In genomic region chr3:127064391-127065137, GRCh38 we compare ENCODE assay signal across 16 cellular contexts.
DNase-seq lines count a peak whose midpoint lies in the region; ATAC-seq and TF ChIP-seq lines count a peak whose summit lies in the region.
"Had no signal": no experiment of that assay in that cellular context is flagged by ENCODE, and none has a peak within 500 bp of the region (broad histone marks: within the 10 kb centered on the region; RNA-seq: fewer than 3 reads in every experiment).

No MANE protein-coding gene starts in this region.

- peaks cover 4% of the 10 kb centered on the region for H3K27me3 ChIP-seq in lower lobe of right lung (ENCODE audit: low read depth)
- H3K27me3 ChIP-seq: colonic mucosa, hepatocyte had no signal

- TF ChIP-seq CTCF in AG09309 (IDR thresholded peaks at IDR 0.05; ENCODE audit: control insufficient read depth, insufficient read depth, low read depth, low read length, missing control alignments) (no peak), cardiac fibroblast (IDR thresholded peaks at IDR 0.05; ENCODE audit: low read depth, low read length) (no peak), lower lobe of right lung (IDR thresholded peaks at IDR 0.05) (no peak), Calu3 (IDR thresholded peaks at IDR 0.05; ENCODE audit: unreplicated experiment) (no peak)
- no peak for TF ChIP-seq CTCF in activated CD8-positive, alpha-beta T cell treated with anti-CD3 and anti-CD28 coated beads for 36 hours (IDR thresholded peaks at IDR 0.05)

- no peaks in the 10 kb centered on the region for H3K9me3 ChIP-seq in lower lobe of right lung
- H3K9me3 ChIP-seq: colonic mucosa had no signal

- ATAC-seq in lower lobe of right lung = peak; percentile 28 to 33
- ATAC-seq in activated CD8-positive, alpha-beta T cell treated with anti-CD3 and anti-CD28 coated beads for 36 hours = no peak
- ATAC-seq in activated CD4-positive, alpha-beta T cell treated with anti-CD3 and anti-CD28 coated beads for 36 hours = no peak

- no peaks in the 10 kb centered on the region for H3K36me3 ChIP-seq in lower lobe of right lung
- H3K36me3 ChIP-seq: colonic mucosa had no signal

- CTCF ChIA-PET in activated CD8-positive, alpha-beta T cell treated with anti-CD3 and anti-CD28 coated beads for 36 hours (lab: Charles Lee) = no interaction called here
- CTCF ChIA-PET in Calu3 (lab: Charles Lee) = interaction anchor here (0.6 kb wide), 1 partner anchor 333 kb away, joined by 17 read pairs; no protein-coding TSS in a partner anchor
- CTCF ChIA-PET in activated CD4-positive, alpha-beta T cell treated with anti-CD3 and anti-CD28 coated beads for 36 hours (lab: Charles Lee) = interaction anchor here (0.5 kb wide), 1 partner anchor 815 kb away, joined by 3 read pairs; no protein-coding TSS in a partner anchor

- no peak overlapping the region for H3K27ac Mint-ChIP-seq in activated CD8-positive, alpha-beta T cell treated with anti-CD3 and anti-CD28 coated beads for 36 hours
- H3K27ac Mint-ChIP-seq in Calu3 (ENCODE audit: unreplicated experiment) = no peak overlapping the region
- no peak overlapping the region for H3K27ac Mint-ChIP-seq in activated CD4-positive, alpha-beta T cell treated with anti-CD3 and anti-CD28 coated beads for 36 hours

- no TSS peak for BruUV-seq in Calu3 (replicated peaks; lab: Mats Ljungman, UMichigan)

- H3K4me3 ChIP-seq in AG09309 (ENCODE audit: control insufficient read depth, low read depth, low read length) (no peak overlapping the region), cardiac fibroblast (replicated peaks in 1 of 2; ENCODE audit: low read depth in 2 of 2, low read length in 2 of 2) (no peak overlapping the region), lower lobe of right lung (no peak overlapping the region)
- H3K4me3 ChIP-seq: colonic mucosa, hepatocyte, SK-N-MC had no signal

- intact Hi-C loops in lower lobe of right lung (cut with DNase I) = no loop called here
- intact Hi-C loops in activated CD8-positive, alpha-beta T cell treated with anti-CD3 and anti-CD28 coated beads for 36 hours (cut with micrococcal nuclease) = no loop called here
- intact Hi-C loops in Calu3 (cut with micrococcal nuclease; ENCODE audit: unreplicated experiment) = no loop called here
- intact Hi-C loops in activated CD4-positive, alpha-beta T cell treated with anti-CD3 and anti-CD28 coated beads for 36 hours (cut with DNase I, micrococcal nuclease) = no loop called here

- peak; percentile 8 for DNase-seq in AG09309 (ENCODE audit: low read depth)
- DNase-seq in HT1080 (ENCODE audit: low read depth) = peak; percentile 57
- peak; percentile 18 to 67 for DNase-seq in cardiac fibroblast (ENCODE audit: low read depth in 2 of 2)
- DNase-seq in lower lobe of right lung = peak; percentile 27
- no peak for DNase-seq in activated CD8-positive, alpha-beta T cell treated with anti-CD3 and anti-CD28 coated beads for 36 hours
- DNase-seq in DMS 273 treated with DMSO at 0.1 percent for 48 hours (lab: John Stamatoyannopoulos, UW) = no peak
- no peak for DNase-seq in Calu3
- no peak for DNase-seq in activated CD4-positive, alpha-beta T cell treated with anti-CD3 and anti-CD28 coated beads for 36 hours
- DNase-seq: activated gamma-delta T cell, colonic mucosa, mesendoderm, NCI-H1092 treated with DMSO at 0.1 percent for 48 hours, NCI-H69 had no signal

- no peak overlapping the region for H3K27ac ChIP-seq in lower lobe of right lung
- H3K27ac ChIP-seq: C4-2B, colonic mucosa, hepatocyte, SK-N-MC had no signal

- H3K27me3 Mint-ChIP-seq in activated CD8-positive, alpha-beta T cell treated with anti-CD3 and anti-CD28 coated beads for 36 hours = peaks cover 6% of the 10 kb centered on the region
- peaks cover 53% of the 10 kb centered on the region for H3K27me3 Mint-ChIP-seq in Calu3 (ENCODE audit: unreplicated experiment)
- H3K27me3 Mint-ChIP-seq in activated CD4-positive, alpha-beta T cell treated with anti-CD3 and anti-CD28 coated beads for 36 hours = peaks cover 13% of the 10 kb centered on the region

- no peaks in the 10 kb centered on the region for H3K4me1 Mint-ChIP-seq in activated CD8-positive, alpha-beta T cell treated with anti-CD3 and anti-CD28 coated beads for 36 hours (ENCODE audit: low read depth)
- H3K4me1 Mint-ChIP-seq in Calu3 (ENCODE audit: low read depth, unreplicated experiment) = peaks cover 9% of the 10 kb centered on the region
- no peaks in the 10 kb centered on the region for H3K4me1 Mint-ChIP-seq in activated CD4-positive, alpha-beta T cell treated with anti-CD3 and anti-CD28 coated beads for 36 hours

- H3K4me1 ChIP-seq in lower lobe of right lung = no peaks in the 10 kb centered on the region
- H3K4me1 ChIP-seq: colonic mucosa had no signal

- POLR2A ChIA-PET in activated CD8-positive, alpha-beta T cell treated with anti-CD3 and anti-CD28 coated beads for 36 hours (lab: Charles Lee) = no interaction called here
- POLR2A ChIA-PET in activated CD4-positive, alpha-beta T cell treated with anti-CD3 and anti-CD28 coated beads for 36 hours (lab: Charles Lee) = no interaction called here

- no peaks in the 10 kb centered on the region for H3K36me3 Mint-ChIP-seq in activated CD8-positive, alpha-beta T cell treated with anti-CD3 and anti-CD28 coated beads for 36 hours (ENCODE audit: low read depth)
- no peaks in the 10 kb centered on the region for H3K36me3 Mint-ChIP-seq in Calu3 (ENCODE audit: insufficient read depth, unreplicated experiment)
- H3K36me3 Mint-ChIP-seq in activated CD4-positive, alpha-beta T cell treated with anti-CD3 and anti-CD28 coated beads for 36 hours (ENCODE audit: low read depth) = no peaks in the 10 kb centered on the region

- no peak overlapping the region for H3K4me3 Mint-ChIP-seq in activated CD8-positive, alpha-beta T cell treated with anti-CD3 and anti-CD28 coated beads for 36 hours
- no peak overlapping the region for H3K4me3 Mint-ChIP-seq in Calu3 (ENCODE audit: low read depth, unreplicated experiment)
- no peak overlapping the region for H3K4me3 Mint-ChIP-seq in activated CD4-positive, alpha-beta T cell treated with anti-CD3 and anti-CD28 coated beads for 36 hours

- H3K9me3 Mint-ChIP-seq in activated CD8-positive, alpha-beta T cell treated with anti-CD3 and anti-CD28 coated beads for 36 hours = no peaks in the 10 kb centered on the region
- H3K9me3 Mint-ChIP-seq in Calu3 (ENCODE audit: low read depth, unreplicated experiment) = no peaks in the 10 kb centered on the region
- H3K9me3 Mint-ChIP-seq in activated CD4-positive, alpha-beta T cell treated with anti-CD3 and anti-CD28 coated beads for 36 hours (ENCODE audit: low read depth) = no peaks in the 10 kb centered on the region

Comparison
In these comparisons a context has a peak if more than half of its experiments do, and no peak if none do; other contexts are left out.
1. DNase-seq: peak in AG09309 (single experiment), HT1080 (single experiment), cardiac fibroblast (2 of 2) and lower lobe of right lung (single experiment); none in activated CD8-positive, alpha-beta T cell treated with anti-CD3 and anti-CD28 coated beads for 36 hours (single experiment), DMS 273 treated with DMSO at 0.1 percent for 48 hours (single experiment), Calu3 (single experiment) and activated CD4-positive, alpha-beta T cell treated with anti-CD3 and anti-CD28 coated beads for 36 hours (single experiment).
2. ATAC-seq: peak in lower lobe of right lung (2 of 2); none in activated CD8-positive, alpha-beta T cell treated with anti-CD3 and anti-CD28 coated beads for 36 hours (single experiment) and activated CD4-positive, alpha-beta T cell treated with anti-CD3 and anti-CD28 coated beads for 36 hours (single experiment).